ENCODE assay signal across 9 cellular contexts in the genomic region with DNA sequence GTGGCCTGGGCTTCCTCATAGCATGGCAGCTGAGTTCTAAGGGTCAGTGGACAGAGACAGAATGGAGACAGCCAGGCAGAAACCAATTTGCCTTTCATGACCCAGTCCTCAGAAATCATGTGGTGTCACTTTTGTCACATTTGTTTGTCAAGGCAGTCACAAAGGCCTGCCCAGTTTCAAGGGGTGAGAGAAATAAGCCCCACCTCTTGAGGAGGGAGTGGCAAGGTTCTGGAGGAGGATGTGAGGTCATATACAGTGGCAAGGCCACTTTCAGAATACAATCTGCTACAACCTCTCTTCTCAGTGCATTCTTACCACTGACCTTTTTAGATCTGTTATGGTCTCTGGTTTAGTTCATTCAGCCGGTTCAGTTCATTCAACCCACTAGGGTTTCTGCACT.
A peak's percentile ranks its signal among the peaks of the same experiment; 100 is the strongest.
DNase-seq lines count a peak whose midpoint lies in the region; ATAC-seq and TF ChIP-seq lines count a peak whose summit lies in the region.
"Had no signal": no experiment of that assay in that cellular context is flagged by ENCODE, and none has a peak within 500 bp of the region (broad histone marks: within the 10 kb centered on the region; RNA-seq: fewer than 3 reads in every experiment).

No MANE protein-coding gene starts in this region.

- H3K4me3 ChIP-seq in BLaER1 treated with 17β-estradiol and CSF1 and Interleukin-3, amounts not matched to agents 10 nM and 100 nM: no peak overlapping the region
- H3K4me3 ChIP-seq in transverse colon (no peak overlapping the region), SJCRH30 (no peak overlapping the region), left ventricle myocardium inferior (no peak overlapping the region)

- in situ Hi-C loops in transverse colon (cut with MboI; ENCODE audit: low pct_ligation_motif_present in 1 of 4, low pct_unique_long_range_greater_than_20kb in 1 of 4, low sequenced_read_pairs in 3 of 4): no loop called here

- no peak overlapping the region for H3K9ac ChIP-seq in BLaER1 treated with 17β-estradiol and CSF1 and Interleukin-3, amounts not matched to agents 10 nM and 100 nM

- TF ChIP-seq CTCF in transverse colon (IDR thresholded peaks at IDR 0.05): no peak
- no peak for TF ChIP-seq CTCF in left ventricle myocardium inferior (IDR thresholded peaks at IDR 0.05; ENCODE audit: borderline replicate concordance)

- ATAC-seq in GM18519 (IDR thresholded peaks at IDR 0.05; ENCODE audit: low FRiP score, unreplicated experiment): peak; percentile 93
- ATAC-seq in HG02763 (IDR thresholded peaks at IDR 0.05; ENCODE audit: unreplicated experiment): peak; percentile 74

- 68% methylated on average over 1 of the region's 1 CpG; no CpG with 5 or more reads in 1 of the 2 donors for WGBS in transverse colon (ENCODE audit: low coverage in 1 of 2), 2 donors

- TF ChIP-seq POLR2A in Raji (IDR thresholded peaks at IDR 0.05; ENCODE audit: insufficient read depth, low read depth, low read length): 0 out of 2 replicates have a peak, but pooled peaks have one; percentile 18
- no peak for TF ChIP-seq POLR2A in transverse colon (IDR thresholded peaks at IDR 0.05)
- TF ChIP-seq POLR2A in erythroblast (IDR thresholded peaks at IDR 0.05; ENCODE audit: low read length): no peak

- no peaks in the 10 kb centered on the region for H3K36me3 ChIP-seq in BLaER1 treated with 17β-estradiol and CSF1 and Interleukin-3, amounts not matched to agents 10 nM and 100 nM
- H3K36me3 ChIP-seq in transverse colon (no peaks in the 10 kb centered on the region), SJCRH30 (no peaks in the 10 kb centered on the region), left ventricle myocardium inferior (no peaks in the 10 kb centered on the region)

- DNase-seq in transverse colon: no peak
- DNase-seq in SJCRH30: no peak
- DNase-seq in left ventricle myocardium inferior: no peak
- DNase-seq in erythroblast (lab: John Stamatoyannopoulos, UW): no peak
- DNase-seq: IMR-90 had no signal

- intact Hi-C loops in transverse colon (cut with DNase I; ENCODE audit: low total_unique reads) (no loop called here), left ventricle myocardium inferior (cut with micrococcal nuclease) (no loop called here)

- H3K27me3 ChIP-seq in BLaER1 treated with 17β-estradiol and CSF1 and Interleukin-3, amounts not matched to agents 10 nM and 100 nM: no peaks in the 10 kb centered on the region
- H3K27me3 ChIP-seq in transverse colon (no peaks in the 10 kb centered on the region), SJCRH30 (no peaks in the 10 kb centered on the region), left ventricle myocardium inferior (ENCODE audit: low read depth) (no peaks in the 10 kb centered on the region)

- H3K27ac ChIP-seq in BLaER1 treated with 17β-estradiol and CSF1 and Interleukin-3, amounts not matched to agents 10 nM and 100 nM: peak overlapping the region in 8 of 11 experiments; percentile 9 to 57 (median 30); a peak in 9 of 22 replicates
- H3K27ac ChIP-seq in transverse colon: no peak overlapping the region
- no peak overlapping the region for H3K27ac ChIP-seq in SJCRH30
- H3K27ac ChIP-seq in left ventricle myocardium inferior (replicated peaks): no peak overlapping the region

- H3K4me1 ChIP-seq in BLaER1 treated with 17β-estradiol and CSF1 and Interleukin-3, amounts not matched to agents 10 nM and 100 nM: peaks cover 37 to 62% (median 57%) of the 10 kb centered on the region in 10 experiments
- no peaks in the 10 kb centered on the region for H3K4me1 ChIP-seq in transverse colon
- no peaks in the 10 kb centered on the region; the same call in 1 of the 2 replicates for H3K4me1 ChIP-seq in SJCRH30
- no peaks in the 10 kb centered on the region for H3K4me1 ChIP-seq in left ventricle myocardium inferior

- no peaks in the 10 kb centered on the region for H4K20me1 ChIP-seq in BLaER1 treated with 17β-estradiol and CSF1 and Interleukin-3, amounts not matched to agents 10 nM and 100 nM

- no peak for TF ChIP-seq EP300 in transverse colon (IDR thresholded peaks at IDR 0.05; ENCODE audit: low read depth)

- peak overlapping the region; percentile 6 to 73 (median 55); a peak in 19 of 22 replicates for H3K4me2 ChIP-seq in BLaER1 treated with 17β-estradiol and CSF1 and Interleukin-3, amounts not matched to agents 10 nM and 100 nM

- H3K9me3 ChIP-seq in BLaER1 treated with 17β-estradiol and CSF1 and Interleukin-3, amounts not matched to agents 10 nM and 100 nM (replicated peaks in 1 of 11): peaks cover 0 to 3% (median 0%) of the 10 kb centered on the region in 11 experiments; a peak in 1 of 22 replicates
- no peaks in the 10 kb centered on the region for H3K9me3 ChIP-seq in transverse colon
- H3K9me3 ChIP-seq in SJCRH30 (replicated peaks): no peaks in the 10 kb centered on the region
- no peaks in the 10 kb centered on the region for H3K9me3 ChIP-seq in left ventricle myocardium inferior (replicated peaks)

Comparison
In these comparisons a context has a peak if more than half of its experiments do, and no peak if none do; other contexts are left out.
1. H3K27ac ChIP-seq: peak in BLaER1 treated with 17β-estradiol and CSF1 and Interleukin-3, amounts not matched to agents 10 nM and 100 nM (8 of 11); none in transverse colon (0 of 4), SJCRH30 (single experiment) and left ventricle myocardium inferior (single experiment).